In genomic region chr13:34752561-34752960, GRCh38 we compare ENCODE assay signal across 9 cellular contexts.
"Had no signal": no experiment of that assay in that cellular context is flagged by ENCODE, and none has a peak within 500 bp of the region (broad histone marks: within the 10 kb centered on the region; RNA-seq: fewer than 3 reads in every experiment).

No MANE protein-coding gene starts in this region.

- H2AFZ ChIP-seq: GM23248 had no signal

- H3K4me3 Mint-ChIP-seq: HFFc6, IgD-negative memory B cell had no signal

- H3K9ac ChIP-seq: GM23248 had no signal

- DNase-seq: GM23248, GOT3, H7, HFFc6 had no signal

- H3K36me3 ChIP-seq: HAP-1 had no signal

- ATAC-seq: HCT116, HepG2 had no signal

- H3K36me3 Mint-ChIP-seq: IgD-negative memory B cell had no signal

- H3K4me3 ChIP-seq: GM23248, HAP-1 had no signal

- H3K4me1 ChIP-seq: HAP-1 had no signal

- H3K27ac ChIP-seq: GM23248, HL-60 had no signal

- H3K27ac Mint-ChIP-seq: HFFc6, IgD-negative memory B cell had no signal

- H3K9me3 ChIP-seq: HAP-1 had no signal

- H3K9me3 Mint-ChIP-seq: HFFc6 had no signal
